Comparison of ENCODE assay signal across 8 cellular contexts in genomic region chr1:117929340-117930172, GRCh38.
A peak's percentile ranks its signal among the peaks of the same experiment; 100 is the strongest.
DNase-seq lines count a peak whose midpoint lies in the region; ATAC-seq and TF ChIP-seq lines count a peak whose summit lies in the region.

Gene GDAP2 (minus strand): TSS chr1:117929621. CDS start chr1:117920357, 9,264 bp downstream.
Gene WDR3 (plus strand): TSS chr1:117929739. CDS start chr1:117933320, 3,581 bp downstream.

- H3K4me1 Mint-ChIP-seq in central memory CD8-positive, alpha-beta T cell, result peaks cover 56% of the 10 kb centered on the region

- H3K27ac Mint-ChIP-seq in central memory CD8-positive, alpha-beta T cell (ENCODE audit: low read depth), result peak within 1 kb of the TSS; percentile 99

- H3K4me3 ChIP-seq in AG09309 (ENCODE audit: control insufficient read depth, low read depth, low read length), result peak within 1 kb of the TSS; percentile 94

- no peaks in the 10 kb centered on the region for H3K27me3 Mint-ChIP-seq in central memory CD8-positive, alpha-beta T cell

- peaks cover 23% of the 10 kb centered on the region for H3K36me3 Mint-ChIP-seq in central memory CD8-positive, alpha-beta T cell (ENCODE audit: insufficient read depth)

- TF ChIP-seq CTCF in AG09309 (IDR thresholded peaks at IDR 0.05; ENCODE audit: control insufficient read depth, insufficient read depth, low read depth, low read length, missing control alignments), result no peak

- DNase-seq in AG09309 (ENCODE audit: low read depth) (peak; percentile 82), NCI-H446 (lab: John Stamatoyannopoulos, UW) (peak; percentile 94 to 97), iris pigment epithelial cell (ENCODE audit: low read depth) (peak; percentile 99)
- peak; percentile 94 for DNase-seq in activated CD4-positive, CD25-positive, alpha-beta regulatory T cell treated with anti-CD3 and anti-CD28 coated beads, Interleukin-2, amount 50 U/mL, for 16 hours (ENCODE audit: low read depth, low spot score)
- peak; percentile 90 to 93 for DNase-seq in central memory CD8-positive, alpha-beta T cell (ENCODE audit: low spot score in 2 of 2)
- DNase-seq in stimulated activated CD4-positive, alpha-beta T cell treated with anti-CD3 and anti-CD28 coated beads, Interleukin-12 subunit alpha, Interleukin-12 subunit beta, amount 100 ng/mL, for 24 hours (ENCODE audit: low read depth in 2 of 2), result peak; percentile 90 to 94

- no peaks in the 10 kb centered on the region for H3K9me3 Mint-ChIP-seq in central memory CD8-positive, alpha-beta T cell

- ATAC-seq in GM19025 (IDR thresholded peaks at IDR 0.05; ENCODE audit: low read depth, unreplicated experiment) (peak; percentile 92), HG03342 (IDR thresholded peaks at IDR 0.05; ENCODE audit: unreplicated experiment) (peak; percentile 95)
- ATAC-seq in central memory CD8-positive, alpha-beta T cell (replicated peaks; ENCODE audit: extremely low read depth, poor library complexity, severe bottlenecking), result peak; percentile 92

- peak within 1 kb of the TSS; percentile 94 for H3K4me3 Mint-ChIP-seq in central memory CD8-positive, alpha-beta T cell

Comparison
In these comparisons a context has a peak if more than half of its experiments do, and no peak if none do; other contexts are left out.
1. Peak in every context shown above with its lines: DNase-seq, ATAC-seq and H3K4me3 ChIP-seq.